ENCODE assay signal across 27 cellular contexts in the genomic region with DNA sequence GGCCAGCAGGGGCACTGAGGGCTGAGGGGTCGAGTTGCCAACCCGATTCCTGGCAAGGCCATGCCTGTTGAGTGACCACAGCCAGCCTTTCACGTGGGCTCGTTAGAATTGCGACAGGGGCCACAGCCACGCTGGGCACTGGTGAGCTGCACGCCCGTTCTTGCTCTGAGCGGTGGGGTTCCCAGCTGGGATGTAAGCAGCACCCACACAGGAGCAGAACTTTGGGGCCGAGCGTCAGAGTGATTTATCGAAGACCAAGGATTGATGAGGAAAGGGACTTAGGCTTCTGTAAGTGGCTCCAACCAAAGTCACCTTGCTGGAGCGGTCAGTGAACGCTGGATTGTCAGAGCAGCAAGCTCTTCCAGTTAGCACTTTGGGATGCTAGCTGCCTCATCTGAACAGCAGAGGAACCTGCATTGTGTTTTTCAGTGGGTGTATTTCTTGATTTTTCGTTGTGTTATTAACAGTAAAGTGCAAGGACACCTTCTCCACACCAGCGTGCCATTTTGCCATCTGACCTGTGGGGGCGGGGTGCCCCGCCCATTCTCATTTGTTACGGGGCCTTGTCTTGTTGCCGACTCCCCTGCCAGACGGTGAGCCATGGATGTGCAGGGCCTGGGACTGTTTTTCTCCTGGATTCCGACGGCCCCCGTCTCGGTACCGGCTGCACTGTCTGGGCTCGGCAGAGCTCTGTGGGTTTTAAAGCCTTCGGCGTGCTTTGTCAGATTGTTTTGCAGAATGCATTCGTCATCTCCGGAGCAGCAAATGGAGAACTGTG.
"Had no signal": no experiment of that assay in that cellular context is flagged by ENCODE, and none has a peak within 500 bp of the region (broad histone marks: within the 10 kb centered on the region; RNA-seq: fewer than 3 reads in every experiment).

No MANE protein-coding gene starts in this region.

- FAIRE-seq: frontal cortex had no signal

- H3K27ac Mint-ChIP-seq: activated naive CD4-positive, alpha-beta T cell treated with anti-CD3 and anti-CD28 coated beads, Interleukin-2, amount 50 U/mL, for 24 hours; immature natural killer cell; type B pancreatic cell had no signal

- H3K79me2 ChIP-seq: hepatocyte had no signal

- H3K27me3 Mint-ChIP-seq: activated naive CD4-positive, alpha-beta T cell treated with anti-CD3 and anti-CD28 coated beads, Interleukin-2, amount 50 U/mL, for 24 hours; naive thymus-derived CD8-positive, alpha-beta T cell; progenitor cell of endocrine pancreas; stimulated activated naive CD8-positive, alpha-beta T cell treated with anti-CD3 and anti-CD28 coated beads, Interleukin-15, amount 100 ng/mL, for 72 hours; type B pancreatic cell had no signal

- H3K36me3 ChIP-seq: breast epithelium, left lung, lower lobe of right lung, right lobe of liver, uterus had no signal

- H3K4me2 ChIP-seq: hepatocyte had no signal

- H3K4me3 Mint-ChIP-seq: activated naive CD4-positive, alpha-beta T cell treated with anti-CD3 and anti-CD28 coated beads, Interleukin-2, amount 50 U/mL, for 24 hours; immature natural killer cell; naive thymus-derived CD8-positive, alpha-beta T cell; stimulated activated effector memory CD8-positive, alpha-beta T cell treated with anti-CD3 and anti-CD28 coated beads, Interleukin-12 subunit alpha, Interleukin-12 subunit beta, amount 100 ng/mL, for 72 hours; stimulated activated naive CD8-positive, alpha-beta T cell treated with anti-CD3 and anti-CD28 coated beads, Interleukin-15, amount 100 ng/mL, for 72 hours; type B pancreatic cell had no signal

- ATAC-seq: left lung; lower lobe of right lung; naive thymus-derived CD8-positive, alpha-beta T cell; right lobe of liver; stimulated activated effector memory CD8-positive, alpha-beta T cell treated with anti-CD3 and anti-CD28 coated beads, Interleukin-12 subunit alpha, Interleukin-12 subunit beta, amount 100 ng/mL, for 72 hours; stimulated activated naive CD8-positive, alpha-beta T cell treated with anti-CD3 and anti-CD28 coated beads, Interleukin-15, amount 100 ng/mL, for 72 hours had no signal

- H3K4me3 ChIP-seq: breast epithelium, hepatocyte, left lung, lower lobe of right lung, right lobe of liver, skin epidermis, uterus had no signal

- H3K27me3 ChIP-seq: breast epithelium, hepatocyte, left lung, right lobe of liver, uterus had no signal

- H2AFZ ChIP-seq: hepatocyte had no signal

- H3K9me3 Mint-ChIP-seq: activated naive CD4-positive, alpha-beta T cell treated with anti-CD3 and anti-CD28 coated beads, Interleukin-2, amount 50 U/mL, for 24 hours; immature natural killer cell; stimulated activated effector memory CD8-positive, alpha-beta T cell treated with anti-CD3 and anti-CD28 coated beads, Interleukin-12 subunit alpha, Interleukin-12 subunit beta, amount 100 ng/mL, for 72 hours; stimulated activated naive CD8-positive, alpha-beta T cell treated with anti-CD3 and anti-CD28 coated beads, Interleukin-15, amount 100 ng/mL, for 72 hours; type B pancreatic cell had no signal

- H3K36me3 Mint-ChIP-seq: immature natural killer cell, type B pancreatic cell had no signal

- H3K4me1 ChIP-seq: breast epithelium, lower lobe of right lung, right lobe of liver, uterus had no signal

- H3K27ac ChIP-seq: hepatocyte, left lung, lower lobe of right lung, right lobe of liver, uterus had no signal

- H3K9me3 ChIP-seq: breast epithelium, left lung, lower lobe of right lung, right lobe of liver, uterus had no signal

- DNase-seq: activated CD4-positive, alpha-beta T cell treated with anti-CD3 and anti-CD28 coated beads for 4 hours; activated CD4-positive, alpha-beta T cell treated with anti-CD3 and anti-CD28 coated beads, Interleukin-2, amount 50 U/mL, for 4 hours; activated gamma-delta T cell treated with Interleukin-2 at 50 U/mL for 16 hours; activated T-cell treated with anti-CD3 and anti-CD28 coated beads, Interleukin-2, amount 50 U/mL, for 1 hour; central memory CD4-positive, alpha-beta T cell; effector CD8-positive, alpha-beta T cell; immature natural killer cell; kidney glomerular epithelial cell; left lung; lower lobe of right lung; mesenchymal stem cell; naive thymus-derived CD8-positive, alpha-beta T cell; stimulated activated CD4-positive, alpha-beta T cell treated with anti-CD3 and anti-CD28 coated beads, Interleukin-12 subunit alpha, Interleukin-12 subunit beta, amount 100 ng/mL, for 4 hours; stimulated activated CD4-positive, alpha-beta T cell treated with anti-CD3 and anti-CD28 coated beads, Interleukin-4, amount 100 ng/mL, for 1 hour; stimulated activated naive CD8-positive, alpha-beta T cell treated with anti-CD3 and anti-CD28 coated beads, Interleukin-15, amount 100 ng/mL, for 72 hours; substantia nigra; T-helper 1 cell; uterus had no signal
